ENCODE assay signal across 1 cellular context in genomic region chr14:101197595-101198397, GRCh38.
TF ChIP-seq lines count a peak whose summit lies in the region.

No MANE protein-coding gene starts in this region.

TF ChIP-seq in GM23338, 12 proteins besides CTCF, POLR2A, EP300 and RAD21 (continued from another document):
- no peak for TF ChIP-seq CREB1 (CRISPR knock-in tag; IDR thresholded peaks at IDR 0.05; ENCODE audit: low read depth)
- TF ChIP-seq, protein P1, sequence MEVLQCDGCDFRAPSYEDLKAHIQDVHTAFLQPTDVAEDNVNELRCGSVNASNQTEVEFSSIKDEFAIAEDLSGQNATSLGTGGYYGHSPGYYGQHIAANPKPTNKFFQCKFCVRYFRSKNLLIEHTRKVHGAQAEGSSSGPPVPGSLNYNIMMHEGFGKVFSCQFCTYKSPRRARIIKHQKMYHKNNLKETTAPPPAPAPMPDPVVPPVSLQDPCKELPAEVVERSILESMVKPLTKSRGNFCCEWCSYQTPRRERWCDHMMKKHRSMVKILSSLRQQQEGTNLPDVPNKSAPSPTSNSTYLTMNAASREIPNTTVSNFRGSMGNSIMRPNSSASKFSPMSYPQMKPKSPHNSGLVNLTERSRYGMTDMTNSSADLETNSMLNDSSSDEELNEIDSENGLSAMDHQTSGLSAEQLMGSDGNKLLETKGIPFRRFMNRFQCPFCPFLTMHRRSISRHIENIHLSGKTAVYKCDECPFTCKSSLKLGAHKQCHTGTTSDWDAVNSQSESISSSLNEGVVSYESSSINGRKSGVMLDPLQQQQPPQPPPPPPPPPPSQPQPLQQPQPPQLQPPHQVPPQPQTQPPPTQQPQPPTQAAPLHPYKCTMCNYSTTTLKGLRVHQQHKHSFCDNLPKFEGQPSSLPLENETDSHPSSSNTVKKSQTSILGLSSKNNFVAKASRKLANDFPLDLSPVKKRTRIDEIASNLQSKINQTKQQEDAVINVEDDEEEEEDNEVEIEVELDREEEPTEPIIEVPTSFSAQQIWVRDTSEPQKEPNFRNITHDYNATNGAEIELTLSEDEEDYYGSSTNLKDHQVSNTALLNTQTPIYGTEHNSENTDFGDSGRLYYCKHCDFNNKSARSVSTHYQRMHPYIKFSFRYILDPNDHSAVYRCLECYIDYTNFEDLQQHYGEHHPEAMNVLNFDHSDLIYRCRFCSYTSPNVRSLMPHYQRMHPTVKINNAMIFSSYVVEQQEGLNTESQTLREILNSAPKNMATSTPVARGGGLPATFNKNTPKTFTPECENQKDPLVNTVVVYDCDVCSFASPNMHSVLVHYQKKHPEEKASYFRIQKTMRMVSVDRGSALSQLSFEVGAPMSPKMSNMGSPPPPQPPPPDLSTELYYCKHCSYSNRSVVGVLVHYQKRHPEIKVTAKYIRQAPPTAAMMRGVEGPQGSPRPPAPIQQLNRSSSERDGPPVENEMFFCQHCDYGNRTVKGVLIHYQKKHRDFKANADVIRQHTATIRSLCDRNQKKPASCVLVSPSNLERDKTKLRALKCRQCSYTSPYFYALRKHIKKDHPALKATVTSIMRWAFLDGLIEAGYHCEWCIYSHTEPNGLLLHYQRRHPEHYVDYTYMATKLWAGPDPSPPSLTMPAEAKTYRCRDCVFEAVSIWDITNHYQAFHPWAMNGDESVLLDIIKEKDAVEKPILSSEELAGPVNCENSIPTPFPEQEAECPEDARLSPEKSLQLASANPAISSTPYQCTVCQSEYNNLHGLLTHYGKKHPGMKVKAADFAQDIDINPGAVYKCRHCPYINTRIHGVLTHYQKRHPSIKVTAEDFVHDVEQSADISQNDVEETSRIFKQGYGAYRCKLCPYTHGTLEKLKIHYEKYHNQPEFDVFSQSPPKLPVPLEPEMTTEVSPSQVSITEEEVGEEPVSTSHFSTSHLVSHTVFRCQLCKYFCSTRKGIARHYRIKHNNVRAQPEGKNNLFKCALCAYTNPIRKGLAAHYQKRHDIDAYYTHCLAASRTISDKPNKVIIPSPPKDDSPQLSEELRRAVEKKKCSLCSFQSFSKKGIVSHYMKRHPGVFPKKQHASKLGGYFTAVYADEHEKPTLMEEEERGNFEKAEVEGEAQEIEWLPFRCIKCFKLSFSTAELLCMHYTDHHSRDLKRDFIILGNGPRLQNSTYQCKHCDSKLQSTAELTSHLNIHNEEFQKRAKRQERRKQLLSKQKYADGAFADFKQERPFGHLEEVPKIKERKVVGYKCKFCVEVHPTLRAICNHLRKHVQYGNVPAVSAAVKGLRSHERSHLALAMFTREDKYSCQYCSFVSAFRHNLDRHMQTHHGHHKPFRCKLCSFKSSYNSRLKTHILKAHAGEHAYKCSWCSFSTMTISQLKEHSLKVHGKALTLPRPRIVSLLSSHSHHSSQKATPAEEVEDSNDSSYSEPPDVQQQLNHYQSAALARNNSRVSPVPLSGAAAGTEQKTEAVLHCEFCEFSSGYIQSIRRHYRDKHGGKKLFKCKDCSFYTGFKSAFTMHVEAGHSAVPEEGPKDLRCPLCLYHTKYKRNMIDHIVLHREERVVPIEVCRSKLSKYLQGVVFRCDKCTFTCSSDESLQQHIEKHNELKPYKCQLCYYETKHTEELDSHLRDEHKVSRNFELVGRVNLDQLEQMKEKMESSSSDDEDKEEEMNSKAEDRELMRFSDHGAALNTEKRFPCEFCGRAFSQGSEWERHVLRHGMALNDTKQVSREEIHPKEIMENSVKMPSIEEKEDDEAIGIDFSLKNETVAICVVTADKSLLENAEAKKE (CRISPR knock-in tag; IDR thresholded peaks at IDR 0.05): no peak
- no peak for TF ChIP-seq POLR2AphosphoS5 (IDR thresholded peaks at IDR 0.05; ENCODE audit: low read depth)
- TF ChIP-seq JUNB (IDR thresholded peaks at IDR 0.05; ENCODE audit: unreplicated experiment): no peak
